In the genomic region with DNA sequence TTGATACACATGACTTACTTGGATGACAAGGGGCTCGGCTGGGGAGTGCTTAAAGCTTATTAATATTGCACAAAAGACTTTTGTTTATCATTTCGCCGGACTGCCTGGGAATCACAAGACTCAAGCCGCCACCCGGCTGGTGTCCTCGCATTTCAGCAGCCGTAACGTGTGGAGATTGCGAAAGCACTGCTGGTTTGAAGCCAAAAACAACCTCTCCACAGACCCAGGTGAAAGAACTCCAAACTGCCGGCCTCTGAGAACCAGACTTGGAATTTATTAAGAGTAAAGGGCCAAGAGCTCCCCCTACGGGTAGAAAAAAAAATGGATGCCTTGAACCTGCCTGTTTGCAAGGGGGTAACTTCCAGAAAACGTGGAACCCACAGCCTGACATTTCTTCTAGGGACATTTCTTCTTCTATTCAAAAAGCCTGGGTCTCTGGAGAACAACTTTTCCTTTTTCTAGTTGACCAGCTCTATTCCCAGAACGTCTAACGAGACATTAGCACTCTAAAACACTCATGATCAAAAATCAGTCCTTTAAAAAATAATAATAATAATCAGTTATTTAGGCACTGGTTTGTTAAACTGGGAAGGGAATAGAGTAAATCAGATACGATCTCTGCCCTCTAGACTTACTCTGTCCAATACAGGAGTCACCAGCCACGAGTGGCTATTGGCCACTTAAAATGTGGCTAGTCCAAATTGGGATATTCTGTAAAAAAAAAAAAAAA, we compare ENCODE assay signal across 8 cellular contexts.
DNase-seq lines count a peak whose midpoint lies in the region; ATAC-seq and TF ChIP-seq lines count a peak whose summit lies in the region.

No MANE protein-coding gene starts in this region.

- CTCF ChIA-PET in Panc1 (lab: Charles Lee): interaction anchor here (0.6 to 1.0 kb wide), 3 partner anchors 22 to 85 kb away, joined by 3 to 4 read pairs (median 3); no protein-coding TSS in a partner anchor

- H2AFZ ChIP-seq in ACC112 (ENCODE audit: low read length, unreplicated experiment): peak overlapping the region; percentile 74

- intact Hi-C loops in Panc1 (cut with micrococcal nuclease; ENCODE audit: unreplicated experiment) (no loop called here), sigmoid colon (cut with DNase I) (loop anchor here (5.0 to 10.0 kb wide), 8 partner anchors 94 to 1152 kb away; partner anchors contain the start of gene ETAA1)

- in situ Hi-C loops in Panc1 (cut with HindIII; ENCODE audit: low pct_unique_long_range_greater_than_20kb, low sequenced_read_pairs): no loop called here
- in situ Hi-C loops in brain microvascular endothelial cell (cut with HindIII; ENCODE audit: low pct_ligation_motif_present, low sequenced_read_pairs): loop anchor here (25.0 kb wide), 1 partner anchor 1409 kb away; the partner anchor contains the start of gene MEIS1

- peak overlapping the region; percentile 45 for H3K4me3 ChIP-seq in ACC112 (ENCODE audit: low read depth, low read length)
- H3K4me3 ChIP-seq in GM12875 (ENCODE audit: low read depth, low read length): no peak overlapping the region
- peak overlapping the region; percentile 6; the same call in 1 of the 2 replicates for H3K4me3 ChIP-seq in LNCaP clone FGC (ENCODE audit: low read depth, low read length)
- no peak overlapping the region for H3K4me3 ChIP-seq in Panc1 (ENCODE audit: low read depth in 2 of 2, low read length in 2 of 2)
- peak overlapping the region; percentile 38 for H3K4me3 ChIP-seq in brain microvascular endothelial cell (ENCODE audit: low read depth, low read length)
- H3K4me3 ChIP-seq in sigmoid colon: peak overlapping the region in 2 of 4 donors; percentile 4 to 21

- DNase-seq in LNCaP clone FGC (ENCODE audit: low read depth) (peak; percentile 81), Panc1 (ENCODE audit: low read depth, low spot score) (peak; percentile 38), brain microvascular endothelial cell (peak; percentile 88), iPS DF 19.7 (ENCODE audit: low read depth, low spot score) (peak; percentile 38), sigmoid colon (peak; percentile 98)

- peaks cover 11% of the 10 kb centered on the region for H3K4me1 ChIP-seq in ACC112 (ENCODE audit: control insufficient read depth, insufficient read depth, low read length, unreplicated experiment)
- H3K4me1 ChIP-seq in Panc1 (ENCODE audit: control insufficient read depth, insufficient read depth, low read length): no peaks in the 10 kb centered on the region
- peaks cover 0 to 21% (median 8%) of the 10 kb centered on the region in 4 donors for H3K4me1 ChIP-seq in sigmoid colon

- POLR2A ChIA-PET in Panc1 (lab: Charles Lee): no interaction called here

- no TSS peak for BruUV-seq in Panc1 (replicated peaks; lab: Mats Ljungman, UMichigan)

- peak; percentile 63; the same call in 1 of the 2 replicates for ATAC-seq in Panc1
- no peak for ATAC-seq in HG03025 (IDR thresholded peaks at IDR 0.05; ENCODE audit: low FRiP score, unreplicated experiment)

- H3K79me2 ChIP-seq in ACC112 (ENCODE audit: control insufficient read depth, insufficient read depth, low read length, unreplicated experiment): no peaks in the 10 kb centered on the region

- 6 to 15% methylated on average over 16 of the region's 16 CpGs for WGBS in sigmoid colon, 2 donors

- TF ChIP-seq EP300 in sigmoid colon (IDR thresholded peaks at IDR 0.05): peak in 3 of 4 donors; percentile 78 to 88 (median 78)

- H3K36me3 ChIP-seq in ACC112 (ENCODE audit: insufficient read depth, low read length) (no peaks in the 10 kb centered on the region), Panc1 (ENCODE audit: control insufficient read depth, insufficient read depth, low read length) (no peaks in the 10 kb centered on the region), brain microvascular endothelial cell (replicated peaks) (no peaks in the 10 kb centered on the region), sigmoid colon (no peaks in the 10 kb centered on the region)

- peak; percentile 71 for TF ChIP-seq CTCF in GM12875 (IDR thresholded peaks at IDR 0.05; ENCODE audit: borderline replicate concordance, insufficient read depth, low read depth, low read length)
- TF ChIP-seq CTCF in LNCaP clone FGC (IDR thresholded peaks at IDR 0.05; ENCODE audit: control insufficient read depth, extremely low read depth, insufficient read depth): peak; percentile 46
- TF ChIP-seq CTCF in Panc1 (IDR thresholded peaks at IDR 0.05): peak; percentile 89
- peak; percentile 85 for TF ChIP-seq CTCF in brain microvascular endothelial cell (IDR thresholded peaks at IDR 0.05; ENCODE audit: low read depth, low read length, missing control alignments)
- peak; percentile 57 to 83 (median 68) for TF ChIP-seq CTCF in sigmoid colon (IDR thresholded peaks at IDR 0.05)

- H3K9me3 ChIP-seq in Panc1 (ENCODE audit: control insufficient read depth, insufficient read depth, low read depth, low read length): no peaks in the 10 kb centered on the region
- no peaks in the 10 kb centered on the region for H3K9me3 ChIP-seq in sigmoid colon

- no peak overlapping the region for H3K27ac ChIP-seq in ACC112 (ENCODE audit: low read depth, low read length)
- no peak overlapping the region for H3K27ac ChIP-seq in Panc1 (ENCODE audit: low read length)
- no peak overlapping the region for H3K27ac ChIP-seq in brain microvascular endothelial cell
- H3K27ac ChIP-seq in sigmoid colon: peak overlapping the region; percentile 31 to 74 (median 64)

- H3K27me3 ChIP-seq in ACC112 (ENCODE audit: insufficient read depth, low read length) (no peaks in the 10 kb centered on the region), Panc1 (ENCODE audit: control insufficient read depth, insufficient read depth, low read length) (peaks cover 11% of the 10 kb centered on the region), brain microvascular endothelial cell (replicated peaks) (no peaks in the 10 kb centered on the region), sigmoid colon (no peaks in the 10 kb centered on the region)

- no peak for TF ChIP-seq POLR2A in sigmoid colon (IDR thresholded peaks at IDR 0.05)

Comparison
In these comparisons a context has a peak if more than half of its experiments do, and no peak if none do; other contexts are left out.
1. H3K27ac ChIP-seq: peak in sigmoid colon (4 of 4); none in ACC112 (single experiment), Panc1 (single experiment) and brain microvascular endothelial cell (single experiment).
2. H3K4me3 ChIP-seq: peak in ACC112 (single experiment), LNCaP clone FGC (single experiment) and brain microvascular endothelial cell (single experiment); none in GM12875 (single experiment) and Panc1 (0 of 2).
3. DNase-seq: peak in every context shown above with its lines; median percentile 98 in sigmoid colon; 88 in brain microvascular endothelial cell; 81 in LNCaP clone FGC; 38 in Panc1; 38 in iPS DF 19.7.
4. Peak in every context shown above with its lines, with median percentiles within 50 percentile points of each other: CTCF ChIP-seq.